ENCODE assay signal across 13 cellular contexts in the genomic region with DNA sequence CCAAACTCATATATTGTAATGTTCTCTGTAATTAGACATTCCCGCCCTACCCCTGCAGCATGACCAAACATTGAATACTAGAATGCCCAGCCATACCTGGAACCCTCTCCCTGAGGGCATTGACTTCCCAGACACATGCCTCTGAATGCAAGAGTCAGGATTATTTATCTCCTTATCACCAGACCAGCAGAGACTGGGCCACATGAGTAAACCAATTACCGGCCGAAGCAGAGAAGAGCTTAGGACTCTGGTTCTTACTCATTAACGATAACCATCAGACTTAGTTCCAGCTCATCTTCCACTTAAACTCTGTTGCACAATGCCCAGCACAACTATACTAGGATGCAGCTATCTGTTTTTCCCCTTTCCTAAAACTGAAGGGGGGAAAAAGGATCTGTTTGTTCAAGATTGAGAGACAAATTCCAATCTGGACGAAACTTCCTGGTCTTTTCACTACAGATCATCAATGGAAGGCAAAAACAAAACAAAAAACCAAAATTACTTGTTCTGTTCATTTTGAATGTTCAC.
DNase-seq lines count a peak whose midpoint lies in the region; ATAC-seq, FAIRE-seq and TF ChIP-seq lines count a peak whose summit lies in the region.
"Had no signal": no experiment of that assay in that cellular context is flagged by ENCODE, and none has a peak within 500 bp of the region (broad histone marks: within the 10 kb centered on the region; RNA-seq: fewer than 3 reads in every experiment).

No MANE protein-coding gene starts in this region.

- peaks cover 36% of the 10 kb centered on the region for H3K4me1 ChIP-seq in A549
- H3K4me1 ChIP-seq in adipocyte (ENCODE audit: control insufficient read depth, insufficient read depth, low read length), result peaks cover 45% of the 10 kb centered on the region

- CTCF ChIA-PET in A549 (lab: Yijun Ruan, JAX), result interaction anchor here (1.1 to 1.4 kb wide), 5 partner anchors 12 to 220 kb away, joined by 3 to 7 read pairs (median 4); no protein-coding TSS in a partner anchor

- WGBS in A549 (ENCODE audit: missing lambda C conversion rate), result 73% methylated on average over 5 of the region's 5 CpGs

- FAIRE-seq in A549 (lab: Jason Lieb, UNC), result no peak
- FAIRE-seq: TTC549 had no signal

- TF ChIP-seq CTCF in A549 (IDR thresholded peaks at IDR 0.05), result no peak

- 0 out of 6 replicates have a peak overlapping the region, but pooled peaks of 1 of the 2 experiments have one; percentile 2 for H3K27ac ChIP-seq in A549
- H3K27ac ChIP-seq: neural progenitor cell had no signal

- TF ChIP-seq RAD21 in A549 (conservative IDR thresholded peaks at IDR 0.05 in 1 of 2, IDR thresholded peaks at IDR 0.05 in 1 of 2), result no peak

- no peak for TF ChIP-seq EP300 in A549 (IDR thresholded peaks at IDR 0.05)

- POLR2A ChIA-PET in A549 (lab: Yijun Ruan, JAX), result no interaction called here

- H3K4me3 ChIP-seq in A549, result no peak overlapping the region
- H3K4me3 ChIP-seq in adipocyte (ENCODE audit: low read length), result peak overlapping the region; percentile 53
- H3K4me3 ChIP-seq: coronary artery, neural progenitor cell had no signal

- H3K27me3 ChIP-seq in adipocyte (replicated peaks; ENCODE audit: control insufficient read depth, insufficient read depth, low read length), result no peaks in the 10 kb centered on the region
- H3K27me3 ChIP-seq: neural progenitor cell had no signal

- peak overlapping the region; percentile 72 for H3K9ac ChIP-seq in adipocyte (ENCODE audit: low read length)
- H3K9ac ChIP-seq: neural progenitor cell had no signal

- H3K9me3 ChIP-seq in A549, result no peaks in the 10 kb centered on the region
- no peaks in the 10 kb centered on the region for H3K9me3 ChIP-seq in adipocyte (ENCODE audit: control insufficient read depth, low read length)

- no peak for TF ChIP-seq POLR2A in A549 (IDR thresholded peaks at IDR 0.05; ENCODE audit: low read length)

- peak in 1 of 2 experiments; percentile 53 for DNase-seq in A549 (ENCODE audit: low read depth in 1 of 2, low spot score in 1 of 2)
- peak; percentile 57 for DNase-seq in HK-2 (ENCODE audit: unreplicated experiment)
- DNase-seq in adipocyte (ENCODE audit: low read depth), result peak; percentile 51
- DNase-seq in left lobe of liver (ENCODE audit: low spot score), result no peak
- no peak for DNase-seq in stimulated activated CD4-positive, alpha-beta T cell treated with anti-CD3 and anti-CD28 coated beads, Interleukin-12 subunit alpha, Interleukin-12 subunit beta, amount 100 ng/mL, for 4 hours
- DNase-seq in GOT3 (lab: John Stamatoyannopoulos, UW), result no peak
- no peak for DNase-seq in activated naive CD4-positive, alpha-beta T cell treated with Interleukin-2 at 50 U/mL for 16 hours
- DNase-seq: DMS79; stimulated activated naive CD4-positive, alpha-beta T cell had no signal

- peak overlapping the region; percentile 2 for H3K4me2 ChIP-seq in A549
- H3K4me2 ChIP-seq: neural progenitor cell had no signal

- no peaks in the 10 kb centered on the region for H3K36me3 ChIP-seq in adipocyte (ENCODE audit: control insufficient read depth, insufficient read depth, low read length, severe bottlenecking)
- H3K36me3 ChIP-seq: neural progenitor cell had no signal

- ATAC-seq in A549 (peak; percentile 48 to 63; a peak in 5 of 6 replicates), left lobe of liver (peak; percentile 51), GM19467 (IDR thresholded peaks at IDR 0.05; ENCODE audit: unreplicated experiment) (no peak)

TF ChIP-seq in A549, 52 proteins besides CTCF, POLR2A, EP300 and RAD21:
- TF ChIP-seq SREBF2 (IDR thresholded peaks at IDR 0.05) (no peak), EHF (CRISPR knock-in tag; IDR thresholded peaks at IDR 0.05) (no peak), GATA3 (IDR thresholded peaks at IDR 0.05; ENCODE audit: borderline replicate concordance) (0 out of 2 replicates have a peak, but pooled peaks have one; percentile 14), HOXB13 (CRISPR knock-in tag; IDR thresholded peaks at IDR 0.05; ENCODE audit: low read depth) (no peak), NFE2L2 (conservative IDR thresholded peaks at IDR 0.05; ENCODE audit: low read length) (no peak), MAFK (IDR thresholded peaks at IDR 0.05; ENCODE audit: partially characterized antibody) (no peak), FOXS1 (CRISPR knock-in tag; IDR thresholded peaks at IDR 0.05) (no peak)
- TF ChIP-seq, protein P1, sequence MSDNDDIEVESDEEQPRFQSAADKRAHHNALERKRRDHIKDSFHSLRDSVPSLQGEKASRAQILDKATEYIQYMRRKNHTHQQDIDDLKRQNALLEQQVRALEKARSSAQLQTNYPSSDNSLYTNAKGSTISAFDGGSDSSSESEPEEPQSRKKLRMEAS (IDR thresholded peaks at IDR 0.05), result no peak
TF ChIP-seq in A549: peak in this region for 1.

Comparison
In these comparisons a context has a peak if more than half of its experiments do, and no peak if none do; other contexts are left out.
1. DNase-seq: peak in HK-2 (single experiment) and adipocyte (single experiment); none in left lobe of liver (single experiment), stimulated activated CD4-positive, alpha-beta T cell treated with anti-CD3 and anti-CD28 coated beads, Interleukin-12 subunit alpha, Interleukin-12 subunit beta, amount 100 ng/mL, for 4 hours (single experiment), GOT3 (single experiment) and activated naive CD4-positive, alpha-beta T cell treated with Interleukin-2 at 50 U/mL for 16 hours (single experiment).